Comparison of ENCODE assay signal across 9 cellular contexts in the genomic region with DNA sequence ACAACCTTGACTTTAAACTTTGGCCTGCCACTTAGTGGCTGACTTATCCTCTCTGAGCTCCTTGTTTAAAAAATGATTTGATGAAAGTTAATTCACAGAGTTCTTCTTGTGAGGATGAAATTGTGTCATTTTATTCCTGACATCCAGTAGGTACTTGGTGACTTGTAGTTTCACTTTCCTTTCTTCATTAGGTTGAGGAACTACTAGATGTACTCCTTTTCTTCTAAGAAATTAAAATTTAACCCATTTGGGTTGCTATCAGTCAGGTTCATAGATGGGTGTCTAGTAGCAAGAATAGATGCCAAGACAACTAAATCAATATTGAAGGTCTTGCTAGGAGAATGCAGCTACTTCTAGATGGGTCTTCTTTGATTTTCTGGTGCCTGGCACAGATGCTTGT. TPM values are rescaled to one million over a fixed set of nuclear protein-coding genes. Genes with fewer than 3 reads are reported as not detected.
A peak's percentile ranks its signal among the peaks of the same experiment; 100 is the strongest.
DNase-seq lines count a peak whose midpoint lies in the region; ATAC-seq and TF ChIP-seq lines count a peak whose summit lies in the region.
"Had no signal": no experiment of that assay in that cellular context is flagged by ENCODE, and none has a peak within 500 bp of the region (broad histone marks: within the 10 kb centered on the region; RNA-seq: fewer than 3 reads in every experiment).

No MANE protein-coding gene starts in this region.

- peak overlapping the region; percentile 44 for H3K4me2 ChIP-seq in DND-41 (ENCODE audit: insufficient read depth, low read length)

- H3K9ac ChIP-seq in DND-41 (ENCODE audit: low read depth, low read length): no peak overlapping the region

- H3K4me3 ChIP-seq in DND-41 (ENCODE audit: low read depth in 1 of 2, low read length in 2 of 2): no peak overlapping the region
- no peak overlapping the region for H3K4me3 ChIP-seq in Panc1 (ENCODE audit: low read depth in 2 of 2, low read length in 2 of 2)

- no peak overlapping the region for H2AFZ ChIP-seq in DND-41 (ENCODE audit: low read depth, low read length)

- ATAC-seq in DND-41 (ENCODE audit: insufficient read depth, low read depth): no peak
- peak; percentile 18 for ATAC-seq in GM21576 (IDR thresholded peaks at IDR 0.05; ENCODE audit: unreplicated experiment)
- ATAC-seq in Panc1: no peak
- no peak for ATAC-seq in sciatic nerve

- H3K36me3 ChIP-seq in DND-41 (ENCODE audit: insufficient read depth, low read length) (no peaks in the 10 kb centered on the region), Panc1 (ENCODE audit: control insufficient read depth, insufficient read depth, low read length) (no peaks in the 10 kb centered on the region; the same call in 1 of the 2 replicates)

- H3K79me2 ChIP-seq in DND-41 (ENCODE audit: insufficient read depth, low read length): peaks cover 29% of the 10 kb centered on the region

- H3K27ac ChIP-seq in DND-41 (ENCODE audit: low read length): no peak overlapping the region
- peak overlapping the region; percentile 69 for H3K27ac ChIP-seq in Panc1 (ENCODE audit: low read length)

- TF ChIP-seq CTCF in DND-41 (IDR thresholded peaks at IDR 0.05; ENCODE audit: borderline replicate concordance, extremely low read depth, low read length, poor library complexity, severe bottlenecking) (no peak), Panc1 (IDR thresholded peaks at IDR 0.05) (no peak)

- POLR2A ChIA-PET in Panc1 (lab: Charles Lee): interaction anchor here (0.6 kb wide), 1 partner anchor 1514 kb away, joined by 4 read pairs; no protein-coding TSS in a partner anchor

- peaks cover 72% of the 10 kb centered on the region for H4K20me1 ChIP-seq in DND-41 (ENCODE audit: insufficient read depth, low read length)

- intact Hi-C loops in Panc1 (cut with micrococcal nuclease; ENCODE audit: unreplicated experiment): no loop called here
- intact Hi-C loops in sciatic nerve (cut with DNase I): no loop called here

- CTCF ChIA-PET in Panc1 (lab: Charles Lee): no interaction called here

- H3K27me3 ChIP-seq in DND-41 (ENCODE audit: insufficient read depth, low read length, poor library complexity): no peaks in the 10 kb centered on the region
- H3K27me3 ChIP-seq in Panc1 (ENCODE audit: control insufficient read depth, insufficient read depth, low read length): no peaks in the 10 kb centered on the region

- DNase-seq in DND-41 (no peak), Panc1 (ENCODE audit: low read depth, low spot score) (no peak), medulla oblongata (ENCODE audit: extremely low spot score) (peak; percentile 21), DMS79 (lab: John Stamatoyannopoulos, UW) (no peak), NCI-H345 (lab: John Stamatoyannopoulos, UW) (no peak), sciatic nerve (ENCODE audit: low spot score) (no peak), UCSD-AML1 (lab: John Stamatoyannopoulos, UW; ENCODE audit: unreplicated experiment) (no peak)
- DNase-seq: NCI-H1105 treated with DMSO at 0.1 percent for 48 hours had no signal

- H3K4me1 ChIP-seq in DND-41 (ENCODE audit: insufficient read depth, low read length): peaks cover 32% of the 10 kb centered on the region
- peaks cover 30% of the 10 kb centered on the region for H3K4me1 ChIP-seq in Panc1 (ENCODE audit: control insufficient read depth, insufficient read depth, low read length)

- BruUV-seq in Panc1 (replicated peaks; lab: Mats Ljungman, UMichigan): no TSS peak

- in situ Hi-C loops in Panc1 (cut with HindIII; ENCODE audit: low pct_unique_long_range_greater_than_20kb, low sequenced_read_pairs): no loop called here

- H3K9me3 ChIP-seq in DND-41 (ENCODE audit: insufficient read depth, low read length, severe bottlenecking): no peaks in the 10 kb centered on the region
- no peaks in the 10 kb centered on the region for H3K9me3 ChIP-seq in Panc1 (ENCODE audit: control insufficient read depth, insufficient read depth, low read depth, low read length)

RNA-seq across cellular contexts. Expression of gene NR1D2, which starts 5.2 kb away (rescaled TPM):
- total RNA-seq in Panc1 (2021; ENCODE audit: unreplicated experiment) (9.5 TPM), sciatic nerve (71.5 TPM)
- 3.9 TPM for polyA plus RNA-seq in Panc1 (2012; ENCODE audit: insufficient read length)

RNA-seq across cellular contexts. Expression of gene RPL15, which starts 33.4 kb away (rescaled TPM):
- total RNA-seq in Panc1 (2021; ENCODE audit: unreplicated experiment) (864 TPM), sciatic nerve (1,125 TPM)
- 1,152 TPM for polyA plus RNA-seq in Panc1 (2012; ENCODE audit: insufficient read length)

RNA-seq across cellular contexts. Expression of gene NKIRAS1, which starts 33.5 kb away (rescaled TPM):
- total RNA-seq in Panc1 (2021; ENCODE audit: unreplicated experiment): 8.9 TPM
- 4.7 TPM for polyA plus RNA-seq in Panc1 (2012; ENCODE audit: insufficient read length)
- total RNA-seq in sciatic nerve: 10.8 TPM
